ENCODE assay signal across 1 cellular context in the genomic region with DNA sequence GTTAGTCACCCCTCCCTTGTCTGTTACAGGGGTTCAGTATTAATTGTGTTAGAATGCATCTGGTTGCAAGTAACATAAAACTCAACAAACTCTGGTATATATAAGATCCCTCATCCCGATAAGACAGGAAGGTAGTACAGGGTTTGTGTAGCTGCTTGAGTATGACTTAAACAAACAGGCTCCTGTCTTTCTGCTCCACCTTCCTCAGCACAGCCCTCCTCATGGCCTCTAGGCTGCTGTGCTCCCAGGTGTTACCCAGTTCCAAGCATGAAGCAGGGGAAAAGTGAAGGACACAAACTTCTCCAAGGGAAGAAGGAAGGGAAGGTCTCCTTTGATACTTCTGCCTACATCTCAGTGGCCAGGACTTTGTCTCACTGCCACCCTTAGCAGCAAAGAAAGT.
TF ChIP-seq lines count a peak whose summit lies in the region.

No MANE protein-coding gene starts in this region.

TF ChIP-seq in HepG2, 621 proteins besides CTCF, POLR2A, EP300 and RAD21:
- TF ChIP-seq ZNF263 (CRISPR knock-in tag; IDR thresholded peaks at IDR 0.05) (peak; percentile 87), RFX3 (CRISPR knock-in tag; IDR thresholded peaks at IDR 0.05) (peak; percentile 37; the same call in 1 of the 2 replicates), ZBTB7A (CRISPR knock-in tag; IDR thresholded peaks at IDR 0.05) (0 out of 2 replicates have a peak, but pooled peaks have one; percentile 26), THYN1 (CRISPR knock-in tag; IDR thresholded peaks at IDR 0.05; ENCODE audit: borderline replicate concordance, low read depth) (no peak), TAF1 (CRISPR knock-in tag; IDR thresholded peaks at IDR 0.05) (peak; percentile 32; the same call in 1 of the 2 replicates), ZNF12 (CRISPR knock-in tag; IDR thresholded peaks at IDR 0.05) (peak; percentile 69; the same call in 1 of the 2 replicates)
- TF ChIP-seq, protein P1, sequence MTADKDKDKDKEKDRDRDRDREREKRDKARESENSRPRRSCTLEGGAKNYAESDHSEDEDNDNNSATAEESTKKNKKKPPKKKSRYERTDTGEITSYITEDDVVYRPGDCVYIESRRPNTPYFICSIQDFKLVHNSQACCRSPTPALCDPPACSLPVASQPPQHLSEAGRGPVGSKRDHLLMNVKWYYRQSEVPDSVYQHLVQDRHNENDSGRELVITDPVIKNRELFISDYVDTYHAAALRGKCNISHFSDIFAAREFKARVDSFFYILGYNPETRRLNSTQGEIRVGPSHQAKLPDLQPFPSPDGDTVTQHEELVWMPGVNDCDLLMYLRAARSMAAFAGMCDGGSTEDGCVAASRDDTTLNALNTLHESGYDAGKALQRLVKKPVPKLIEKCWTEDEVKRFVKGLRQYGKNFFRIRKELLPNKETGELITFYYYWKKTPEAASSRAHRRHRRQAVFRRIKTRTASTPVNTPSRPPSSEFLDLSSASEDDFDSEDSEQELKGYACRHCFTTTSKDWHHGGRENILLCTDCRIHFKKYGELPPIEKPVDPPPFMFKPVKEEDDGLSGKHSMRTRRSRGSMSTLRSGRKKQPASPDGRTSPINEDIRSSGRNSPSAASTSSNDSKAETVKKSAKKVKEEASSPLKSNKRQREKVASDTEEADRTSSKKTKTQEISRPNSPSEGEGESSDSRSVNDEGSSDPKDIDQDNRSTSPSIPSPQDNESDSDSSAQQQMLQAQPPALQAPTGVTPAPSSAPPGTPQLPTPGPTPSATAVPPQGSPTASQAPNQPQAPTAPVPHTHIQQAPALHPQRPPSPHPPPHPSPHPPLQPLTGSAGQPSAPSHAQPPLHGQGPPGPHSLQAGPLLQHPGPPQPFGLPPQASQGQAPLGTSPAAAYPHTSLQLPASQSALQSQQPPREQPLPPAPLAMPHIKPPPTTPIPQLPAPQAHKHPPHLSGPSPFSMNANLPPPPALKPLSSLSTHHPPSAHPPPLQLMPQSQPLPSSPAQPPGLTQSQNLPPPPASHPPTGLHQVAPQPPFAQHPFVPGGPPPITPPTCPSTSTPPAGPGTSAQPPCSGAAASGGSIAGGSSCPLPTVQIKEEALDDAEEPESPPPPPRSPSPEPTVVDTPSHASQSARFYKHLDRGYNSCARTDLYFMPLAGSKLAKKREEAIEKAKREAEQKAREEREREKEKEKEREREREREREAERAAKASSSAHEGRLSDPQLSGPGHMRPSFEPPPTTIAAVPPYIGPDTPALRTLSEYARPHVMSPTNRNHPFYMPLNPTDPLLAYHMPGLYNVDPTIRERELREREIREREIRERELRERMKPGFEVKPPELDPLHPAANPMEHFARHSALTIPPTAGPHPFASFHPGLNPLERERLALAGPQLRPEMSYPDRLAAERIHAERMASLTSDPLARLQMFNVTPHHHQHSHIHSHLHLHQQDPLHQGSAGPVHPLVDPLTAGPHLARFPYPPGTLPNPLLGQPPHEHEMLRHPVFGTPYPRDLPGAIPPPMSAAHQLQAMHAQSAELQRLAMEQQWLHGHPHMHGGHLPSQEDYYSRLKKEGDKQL (CRISPR knock-in tag; IDR thresholded peaks at IDR 0.05; ENCODE audit: low read depth): 0 out of 2 replicates have a peak, but pooled peaks have one; percentile 24
- TF ChIP-seq, protein P2, sequence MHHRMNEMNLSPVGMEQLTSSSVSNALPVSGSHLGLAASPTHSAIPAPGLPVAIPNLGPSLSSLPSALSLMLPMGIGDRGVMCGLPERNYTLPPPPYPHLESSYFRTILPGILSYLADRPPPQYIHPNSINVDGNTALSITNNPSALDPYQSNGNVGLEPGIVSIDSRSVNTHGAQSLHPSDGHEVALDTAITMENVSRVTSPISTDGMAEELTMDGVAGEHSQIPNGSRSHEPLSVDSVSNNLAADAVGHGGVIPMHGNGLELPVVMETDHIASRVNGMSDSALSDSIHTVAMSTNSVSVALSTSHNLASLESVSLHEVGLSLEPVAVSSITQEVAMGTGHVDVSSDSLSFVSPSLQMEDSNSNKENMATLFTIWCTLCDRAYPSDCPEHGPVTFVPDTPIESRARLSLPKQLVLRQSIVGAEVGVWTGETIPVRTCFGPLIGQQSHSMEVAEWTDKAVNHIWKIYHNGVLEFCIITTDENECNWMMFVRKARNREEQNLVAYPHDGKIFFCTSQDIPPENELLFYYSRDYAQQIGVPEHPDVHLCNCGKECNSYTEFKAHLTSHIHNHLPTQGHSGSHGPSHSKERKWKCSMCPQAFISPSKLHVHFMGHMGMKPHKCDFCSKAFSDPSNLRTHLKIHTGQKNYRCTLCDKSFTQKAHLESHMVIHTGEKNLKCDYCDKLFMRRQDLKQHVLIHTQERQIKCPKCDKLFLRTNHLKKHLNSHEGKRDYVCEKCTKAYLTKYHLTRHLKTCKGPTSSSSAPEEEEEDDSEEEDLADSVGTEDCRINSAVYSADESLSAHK (CRISPR knock-in tag; IDR thresholded peaks at IDR 0.05; ENCODE audit: borderline replicate concordance): no peak
